21 cellular contexts compared by ENCODE assay signal in genomic region chr1:87906078-87906477, GRCh38.
"Had no signal": no experiment of that assay in that cellular context is flagged by ENCODE, and none has a peak within 500 bp of the region (broad histone marks: within the 10 kb centered on the region; RNA-seq: fewer than 3 reads in every experiment).

No MANE protein-coding gene starts in this region.

- FAIRE-seq: HTR-8/SVneo had no signal

- ATAC-seq: Panc1, PC-3 had no signal

- DNase-seq: KBM-7; MV-4-11; NCI-H1048; NCI-H1105; NCI-H1417; NCI-H146; NCI-H1694 treated with DMSO at 0.1 percent for 48 hours; NCI-H1930; NCI-H2081; NCI-H2107; NCI-H2227 treated with DMSO at 0.1 percent for 48 hours; NCI-H524; NCI-H526 treated with DMSO at 0.1 percent for 48 hours; NCI-H748 treated with DMSO at 0.1 percent for 48 hours; NK-92 treated with Interleukin-12 subunit alpha and Interleukin-12 subunit beta, amount 100 ng/mL, for 24 hours; PC-3; SHP77 had no signal

- H3K27ac ChIP-seq: HL-60, RWPE1 had no signal
